17 cellular contexts compared by ENCODE assay signal in genomic region chr17:3848229-3848628, GRCh38. TPM values are rescaled to one million over a fixed set of nuclear protein-coding genes. Genes with fewer than 3 reads are reported as not detected.
A peak's percentile ranks its signal among the peaks of the same experiment; 100 is the strongest.
DNase-seq lines count a peak whose midpoint lies in the region; ATAC-seq and TF ChIP-seq lines count a peak whose summit lies in the region.
"Had no signal": no experiment of that assay in that cellular context is flagged by ENCODE, and none has a peak within 500 bp of the region (broad histone marks: within the 10 kb centered on the region; RNA-seq: fewer than 3 reads in every experiment).

No MANE protein-coding gene starts in this region.

- peaks cover 28% of the 10 kb centered on the region for H3K4me1 Mint-ChIP-seq in CD4-positive, alpha-beta T cell (ENCODE audit: low read depth)

- ATAC-seq in CD4-positive, alpha-beta T cell (ENCODE audit: poor library complexity), result no peak
- ATAC-seq in GM19324 (IDR thresholded peaks at IDR 0.05; ENCODE audit: low FRiP score, unreplicated experiment), result no peak
- ATAC-seq in GM19452 (IDR thresholded peaks at IDR 0.05; ENCODE audit: unreplicated experiment), result no peak

- H3K27ac ChIP-seq in BLaER1 treated with 17β-estradiol and CSF1 and Interleukin-3, amounts not matched to agents 10 nM and 100 nM, result 0 out of 22 replicates have a peak overlapping the region, but pooled peaks of 2 of the 11 experiments have one; percentile 1 to 15
- H3K27ac ChIP-seq in CD4-positive, alpha-beta T cell (ENCODE audit: low read depth, low read length), result no peak overlapping the region

- H3K36me3 Mint-ChIP-seq in CD4-positive, alpha-beta T cell (ENCODE audit: low read depth), result peaks cover 16% of the 10 kb centered on the region

- H3K36me3 ChIP-seq in BLaER1 treated with 17β-estradiol and CSF1 and Interleukin-3, amounts not matched to agents 10 nM and 100 nM, result peaks cover under 1 to 15% (median 11%) of the 10 kb centered on the region in 11 experiments; a peak in 17 of 22 replicates
- H3K36me3 ChIP-seq: BE2C had no signal

- H3K27ac Mint-ChIP-seq in CD4-positive, alpha-beta T cell, result no peak overlapping the region
- H3K27ac Mint-ChIP-seq: H9, IgD-negative memory B cell had no signal

- no peaks in the 10 kb centered on the region for H3K9me3 Mint-ChIP-seq in CD4-positive, alpha-beta T cell
- H3K9me3 Mint-ChIP-seq: CD8-positive, alpha-beta memory T cell; IgD-negative memory B cell had no signal

- peaks cover 0 to 25% (median 22%) of the 10 kb centered on the region in 11 experiments; a peak in 19 of 22 replicates for H4K20me1 ChIP-seq in BLaER1 treated with 17β-estradiol and CSF1 and Interleukin-3, amounts not matched to agents 10 nM and 100 nM

- H3K4me2 ChIP-seq in BLaER1 treated with 17β-estradiol and CSF1 and Interleukin-3, amounts not matched to agents 10 nM and 100 nM, result peak overlapping the region in 6 of 11 experiments; percentile 31 to 72 (median 49); a peak in 10 of 22 replicates
- H3K4me2 ChIP-seq: SK-N-SH had no signal

- peak overlapping the region in 1 of 11 experiments; percentile 4; a peak in 2 of 22 replicates for H3K9ac ChIP-seq in BLaER1 treated with 17β-estradiol and CSF1 and Interleukin-3, amounts not matched to agents 10 nM and 100 nM
- H3K9ac ChIP-seq: SK-N-SH had no signal

- H3K27me3 ChIP-seq in BLaER1 treated with 17β-estradiol and CSF1 and Interleukin-3, amounts not matched to agents 10 nM and 100 nM, result no peaks in the 10 kb centered on the region
- H3K27me3 ChIP-seq in CD4-positive, alpha-beta T cell (ENCODE audit: control insufficient read depth, insufficient read depth, low read length), result no peaks in the 10 kb centered on the region
- H3K27me3 ChIP-seq: BE2C had no signal

- DNase-seq in CD4-positive, alpha-beta T cell, result no peak
- DNase-seq in MV-4-11 (lab: John Stamatoyannopoulos, UW) (peak; percentile 34), kidney tubule cell (ENCODE audit: low spot score) (peak; percentile 30), GOT3 (lab: John Stamatoyannopoulos, UW) (no peak)
- DNase-seq: BE2C; CD8-positive, alpha-beta memory T cell; H9; NCI-H1092 treated with DMSO at 0.1 percent for 48 hours; NCI-H1694; NCI-H524 treated with DMSO at 0.1 percent for 48 hours; SHP77; SK-N-SH; T-helper 1 cell had no signal

- H3K4me1 ChIP-seq in BLaER1 treated with 17β-estradiol and CSF1 and Interleukin-3, amounts not matched to agents 10 nM and 100 nM, result peaks cover 32 to 47% (median 40%) of the 10 kb centered on the region in 10 experiments
- H3K4me1 ChIP-seq: BE2C had no signal

- CTCF ChIA-PET in CD4-positive, alpha-beta T cell (lab: Charles Lee), result no interaction called here

- H3K9me3 ChIP-seq in BLaER1 treated with 17β-estradiol and CSF1 and Interleukin-3, amounts not matched to agents 10 nM and 100 nM (replicated peaks in 1 of 11), result no peaks in the 10 kb centered on the region
- H3K9me3 ChIP-seq in CD4-positive, alpha-beta T cell (ENCODE audit: control insufficient read depth, low read length), result no peaks in the 10 kb centered on the region
- H3K9me3 ChIP-seq: BE2C, SK-N-SH had no signal

- no peak overlapping the region for H3K4me3 ChIP-seq in BLaER1 treated with 17β-estradiol and CSF1 and Interleukin-3, amounts not matched to agents 10 nM and 100 nM

- H3K27me3 Mint-ChIP-seq in CD4-positive, alpha-beta T cell, result peaks cover 7% of the 10 kb centered on the region

- H3K4me3 Mint-ChIP-seq in CD4-positive, alpha-beta T cell, result peak overlapping the region; percentile 7
- H3K4me3 Mint-ChIP-seq: H9 had no signal

- intact Hi-C loops in CD4-positive, alpha-beta T cell (cut with DNase I, micrococcal nuclease), result loop anchor here (5.0 to 10.0 kb wide), 7 partner anchors 111 to 567 kb away; partner anchors contain the start of genes CYB5D2 (in 1 of the 2), EMC6 (in 1 of the 2), TAX1BP3 (in 1 of the 2) and UBE2G1 (in 1 of the 2)

- POLR2A ChIA-PET in CD4-positive, alpha-beta T cell (lab: Charles Lee), result no interaction called here

- TF ChIP-seq CTCF in CD4-positive, alpha-beta T cell (IDR thresholded peaks at IDR 0.05), result no peak

RNA-seq across cellular contexts. Expression of gene NCBP3, which starts 2.2 kb away (rescaled TPM):
- 10 to 100 TPM; 25.0 to 29.5 TPM for total RNA-seq in CD4-positive, alpha-beta T cell

RNA-seq across cellular contexts. Expression of gene CAMKK1, which starts 44.6 kb away (rescaled TPM):
- 1 to 10 TPM; 4.8 to 4.9 TPM for total RNA-seq in CD4-positive, alpha-beta T cell

RNA-seq across cellular contexts. Expression of gene ITGAE, which starts 47.2 kb away (rescaled TPM):
- total RNA-seq in CD4-positive, alpha-beta T cell, result 10 to 100 TPM; 15.8 to 18.3 TPM

Comparison
In these comparisons a context has a peak if more than half of its experiments do, and no peak if none do; other contexts are left out.
1. DNase-seq: peak in MV-4-11 (single experiment) and kidney tubule cell (single experiment); none in CD4-positive, alpha-beta T cell (0 of 10) and GOT3 (single experiment).